Comparison of ENCODE assay signal across 18 cellular contexts in the genomic region with DNA sequence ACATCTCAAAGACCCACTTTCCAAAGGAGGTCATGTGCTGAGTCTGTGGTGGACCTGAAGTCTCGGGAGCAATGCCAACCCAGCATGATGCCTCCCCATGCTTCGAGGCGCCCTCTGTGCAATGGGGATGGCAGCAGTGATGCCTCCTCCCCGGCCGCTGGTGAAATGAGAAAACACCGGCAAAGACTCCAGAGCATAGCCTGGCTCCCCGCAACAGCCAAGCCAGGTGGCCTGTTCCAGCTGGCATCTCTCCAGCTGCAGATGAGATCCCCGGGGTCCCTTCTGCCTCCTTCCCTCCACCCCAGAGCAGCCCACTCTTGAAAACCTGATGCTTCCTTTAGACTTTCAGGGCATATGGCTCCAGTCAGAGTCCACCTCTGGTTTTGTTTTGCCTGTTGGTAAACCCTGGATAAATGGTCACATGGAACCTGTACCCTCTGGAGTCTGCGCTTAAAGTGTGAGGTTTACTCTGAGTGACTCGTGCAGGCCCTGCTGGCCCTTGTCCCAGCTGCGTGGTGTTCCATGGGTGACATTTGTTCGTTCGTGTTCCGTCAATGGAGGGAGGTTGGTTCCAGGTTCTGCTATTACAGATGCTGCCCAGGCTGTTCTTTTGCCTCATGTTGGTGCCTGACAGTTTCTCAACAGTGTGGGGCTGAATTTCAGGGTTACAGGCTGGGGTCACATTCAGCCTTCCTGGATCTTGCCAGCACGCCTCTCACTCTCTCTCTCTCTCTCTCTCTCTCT.
DNase-seq lines count a peak whose midpoint lies in the region; ATAC-seq lines count a peak whose summit lies in the region.
"Had no signal": no experiment of that assay in that cellular context is flagged by ENCODE, and none has a peak within 500 bp of the region (broad histone marks: within the 10 kb centered on the region; RNA-seq: fewer than 3 reads in every experiment).

No MANE protein-coding gene starts in this region.

- H3K27ac ChIP-seq in substantia nigra (ENCODE audit: low read depth, low read length, poor library complexity, severe bottlenecking), result peak overlapping the region; percentile 13
- H3K27ac ChIP-seq: SJCRH30, WERI-Rb-1 had no signal

- intact Hi-C loops in Right ventricle myocardium superior (cut with DNase I), result no loop called here
- intact Hi-C loops in cardiac septum (cut with DNase I), result no loop called here

- DNase-seq in Right ventricle myocardium superior (no peak), cardiac septum (ENCODE audit: low spot score) (no peak), NCI-H345 (lab: John Stamatoyannopoulos, UW) (peak; percentile 47), left lobe of liver (ENCODE audit: low spot score) (peak; percentile 87), substantia nigra (lab: John Stamatoyannopoulos, UW) (peak in 2 of 49 donors; percentile 12 to 85), C1 segment of cervical spinal cord (lab: John Stamatoyannopoulos, UW) (no peak), kidney tubule cell (ENCODE audit: low spot score) (no peak)
- DNase-seq: activated CD8-positive, alpha-beta T cell treated with anti-CD3 and anti-CD28 coated beads for 36 hours; activated naive CD4-positive, alpha-beta T cell; GF-D8; NCI-H2081 treated with DMSO at 0.1 percent for 48 hours; NCI-H748 treated with DMSO at 0.1 percent for 48 hours; T-helper 2 cell; WERI-Rb-1 had no signal

- peak; percentile 44 for ATAC-seq in Right ventricle myocardium superior (ENCODE audit: poor library complexity)
- ATAC-seq in left lobe of liver, result peak; percentile 60
- ATAC-seq in HG02885 (IDR thresholded peaks at IDR 0.05; ENCODE audit: poor library complexity, unreplicated experiment), result no peak
- ATAC-seq: activated CD8-positive, alpha-beta T cell treated with anti-CD3 and anti-CD28 coated beads for 36 hours; sciatic nerve; stimulated activated effector memory CD8-positive, alpha-beta T cell treated with anti-CD3 and anti-CD28 coated beads, Interleukin-12 subunit alpha, Interleukin-12 subunit beta, amount 100 ng/mL, for 72 hours had no signal

Comparison
In these comparisons a context has a peak if more than half of its experiments do, and no peak if none do; other contexts are left out.
1. DNase-seq: peak in NCI-H345 (single experiment) and left lobe of liver (single experiment); none in Right ventricle myocardium superior (single experiment), cardiac septum (single experiment), C1 segment of cervical spinal cord (0 of 14) and kidney tubule cell (single experiment).